In the genomic region with DNA sequence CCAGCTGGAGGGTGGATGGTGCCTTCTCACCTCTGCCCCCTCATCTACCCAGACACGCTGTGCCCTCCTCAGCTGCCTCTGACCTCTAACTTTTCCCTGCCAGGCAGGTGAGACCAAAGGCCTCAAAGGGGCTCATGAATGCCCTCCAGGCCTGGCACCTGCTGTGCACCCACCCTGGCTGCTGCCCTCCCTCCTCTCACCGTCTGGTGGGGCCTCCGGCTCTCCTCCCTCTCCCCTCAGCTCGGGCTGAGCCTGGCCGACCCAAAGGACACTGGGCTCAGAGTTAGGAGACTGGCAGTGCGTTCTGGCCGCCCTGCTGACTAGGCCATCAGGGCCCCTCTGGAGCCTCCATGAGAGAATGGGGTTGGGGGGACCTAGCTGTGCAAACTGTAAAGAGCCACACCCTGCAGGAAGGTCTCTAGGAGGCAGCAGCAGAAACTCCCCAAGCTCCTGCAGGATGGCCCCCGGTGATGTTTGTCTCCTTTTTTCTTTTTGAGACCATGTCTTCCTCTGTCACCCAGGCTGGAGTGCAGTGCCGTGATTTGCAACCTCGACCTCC, we compare ENCODE assay signal across 24 cellular contexts. TPM values are rescaled to one million over a fixed set of nuclear protein-coding genes. Genes with fewer than 3 reads are reported as not detected.
"Had no signal": no experiment of that assay in that cellular context is flagged by ENCODE, and none has a peak within 500 bp of the region (broad histone marks: within the 10 kb centered on the region; RNA-seq: fewer than 3 reads in every experiment).

No MANE protein-coding gene starts in this region.

- ATAC-seq: activated CD4-positive, CD25-positive, alpha-beta regulatory T cell treated with anti-CD3 and anti-CD28 coated beads, Interleukin-2, amount 50 U/mL, for 24 hours; activated CD8-positive, alpha-beta T cell treated with anti-CD3 and anti-CD28 coated beads for 36 hours; activated naive CD8-positive, alpha-beta T cell treated with anti-CD3 and anti-CD28 coated beads, Interleukin-2, amount 50 U/mL, for 24 hours; body of pancreas had no signal

- H3K4me3 ChIP-seq: ascending aorta, body of pancreas, MG63 had no signal

- DNase-seq: activated CD4-positive, alpha-beta T cell treated with anti-CD3 and anti-CD28 coated beads for 4 hours; activated CD8-positive, alpha-beta memory T cell treated with anti-CD3 and anti-CD28 coated beads, Interleukin-2, amount 50 U/mL, for 4 hours; activated CD8-positive, alpha-beta T cell treated with anti-CD3 and anti-CD28 coated beads for 36 hours; activated effector memory CD4-positive, alpha-beta T cell treated with Interleukin-2 at 50 U/mL for 16 hours; activated naive CD4-positive, alpha-beta T cell treated with Interleukin-2 at 50 U/mL for 16 hours; activated naive CD8-positive, alpha-beta T cell treated with anti-CD3 and anti-CD28 coated beads, Interleukin-2, amount 50 U/mL, for 24 hours; amniotic stem cell; central memory CD4-positive, alpha-beta T cell; MG63; MV-4-11; NCI-H1092 treated with DMSO at 0.1 percent for 48 hours; NCI-H1417 treated with DMSO at 0.1 percent for 48 hours; NCI-H1694 treated with DMSO at 0.1 percent for 48 hours; NCI-H2029 treated with DMSO at 0.1 percent for 48 hours; NCI-H510A treated with DMSO at 0.1 percent for 48 hours; NCI-H774; SHP77 treated with DMSO at 0.1 percent for 48 hours had no signal

- H3K4me1 ChIP-seq: ascending aorta had no signal

- H3K36me3 ChIP-seq: ascending aorta, MG63 had no signal

- H3K27me3 ChIP-seq: ascending aorta, body of pancreas, MG63 had no signal

- H3K9me3 ChIP-seq: ascending aorta, body of pancreas, MG63 had no signal

- H3K27ac ChIP-seq: ascending aorta had no signal

RNA-seq across cellular contexts. Expression of a gene that starts 40.6 kb away (rescaled TPM):
- total RNA-seq: OCI-LY7, SK-MEL-5 had no signal

RNA-seq across cellular contexts. Expression of a gene that starts 54.7 kb away (rescaled TPM):
- total RNA-seq: activated CD8-positive, alpha-beta T cell treated with anti-CD3 and anti-CD28 coated beads for 36 hours; activated naive CD4-positive, alpha-beta T cell treated with anti-CD3 and anti-CD28 coated beads, Interleukin-2, amount 50 U/mL, for 72 hours; ascending aorta; body of pancreas; bronchial epithelial cell; OCI-LY7; SK-MEL-5 had no signal
